In genomic region chr7:97479740-97480290, GRCh38 we compare ENCODE assay signal across 21 cellular contexts.
A peak's percentile ranks its signal among the peaks of the same experiment; 100 is the strongest.
DNase-seq lines count a peak whose midpoint lies in the region; ATAC-seq and TF ChIP-seq lines count a peak whose summit lies in the region.
"Had no signal": no experiment of that assay in that cellular context is flagged by ENCODE, and none has a peak within 500 bp of the region (broad histone marks: within the 10 kb centered on the region; RNA-seq: fewer than 3 reads in every experiment).

No MANE protein-coding gene starts in this region.

- TF ChIP-seq CTCF in neural progenitor cell (IDR thresholded peaks at IDR 0.05) (no peak), RWPE1 (conservative IDR thresholded peaks at IDR 0.05; ENCODE audit: low read depth) (no peak)

- DNase-seq in ELF-1 (ENCODE audit: low read depth, low spot score) (peak; percentile 13), NCI-H187 (lab: John Stamatoyannopoulos, UW) (peak; percentile 30 to 46), NCI-H82 treated with DMSO at 0.1 percent for 48 hours (lab: John Stamatoyannopoulos, UW; ENCODE audit: unreplicated experiment) (peak; percentile 98), neural progenitor cell (ENCODE audit: low spot score) (peak; percentile 20), erythroblast (lab: John Stamatoyannopoulos, UW) (no peak), immature natural killer cell (no peak), RWPE1 (ENCODE audit: low spot score) (no peak)
- DNase-seq: CD4-positive, alpha-beta T cell; COR-L47; DND-41; GOT3; HCEC 1CT; KG1; NCI-H1092 treated with DMSO at 0.1 percent for 48 hours; NCI-H146; NCI-H2081; PC-9; RPMI8226; SIG-M5 had no signal

- no peak overlapping the region for H2AFZ ChIP-seq in neural progenitor cell (replicated peaks)
- H2AFZ ChIP-seq: PC-9 had no signal

- TF ChIP-seq POLR2A in erythroblast (IDR thresholded peaks at IDR 0.05; ENCODE audit: low read length), result no peak

- POLR2A ChIA-PET in RWPE1 (lab: Yijun Ruan, JAX; ENCODE audit: low non-redundant PET), result no interaction called here

- no peaks in the 10 kb centered on the region for H3F3A ChIP-seq in neural progenitor cell (ENCODE audit: low read depth)

- H3K4me3 Mint-ChIP-seq in neural progenitor cell, result no peak overlapping the region
- no peak overlapping the region for H3K4me3 Mint-ChIP-seq in immature natural killer cell
- H3K4me3 Mint-ChIP-seq: CD4-positive, alpha-beta T cell had no signal

- H3K27ac ChIP-seq in neural progenitor cell, result no peak overlapping the region
- no peak overlapping the region for H3K27ac ChIP-seq in RWPE1
- H3K27ac ChIP-seq: PC-9 had no signal

- H3K4me1 Mint-ChIP-seq in neural progenitor cell, result peaks cover 12% of the 10 kb centered on the region
- H3K4me1 Mint-ChIP-seq in immature natural killer cell, result no peaks in the 10 kb centered on the region

- H3K36me3 Mint-ChIP-seq in neural progenitor cell, result no peaks in the 10 kb centered on the region
- no peaks in the 10 kb centered on the region for H3K36me3 Mint-ChIP-seq in immature natural killer cell

- no peaks in the 10 kb centered on the region for H3K27me3 ChIP-seq in neural progenitor cell

- no peaks in the 10 kb centered on the region for H3K79me2 ChIP-seq in neural progenitor cell (ENCODE audit: low read depth)

- peaks cover 14% of the 10 kb centered on the region for H3K4me1 ChIP-seq in neural progenitor cell

- no peaks in the 10 kb centered on the region for H3K36me3 ChIP-seq in neural progenitor cell

- H3K9ac ChIP-seq in neural progenitor cell, result no peak overlapping the region

- CTCF ChIA-PET in RWPE1 (lab: Yijun Ruan, JAX), result interaction anchor here (0.7 kb wide), 1 partner anchor 11 kb away, joined by 4 read pairs; no protein-coding TSS in a partner anchor

- peak overlapping the region; percentile 34 for H3K4me2 ChIP-seq in neural progenitor cell
- H3K4me2 ChIP-seq: PC-9 had no signal

- no peaks in the 10 kb centered on the region for H3K9me3 ChIP-seq in neural progenitor cell (ENCODE audit: low read depth)

- H3K27me3 Mint-ChIP-seq in neural progenitor cell (ENCODE audit: insufficient read depth, low read depth) (no peaks in the 10 kb centered on the region), immature natural killer cell (ENCODE audit: low read depth in 3 of 3) (peaks cover 0 to 4% (median 0%) of the 10 kb centered on the region in 3 donors)
- H3K27me3 Mint-ChIP-seq: CD4-positive, alpha-beta T cell had no signal

- no peak for ATAC-seq in HG03521 (IDR thresholded peaks at IDR 0.05; ENCODE audit: unreplicated experiment)
- ATAC-seq: SK-N-SH treated with all-trans-retinoic acid at 6 μM for 48 hours had no signal

- H3K27ac Mint-ChIP-seq in neural progenitor cell (no peak overlapping the region), immature natural killer cell (no peak overlapping the region)
- H3K27ac Mint-ChIP-seq: CD4-positive, alpha-beta T cell had no signal

- no peaks in the 10 kb centered on the region for H4K20me1 ChIP-seq in neural progenitor cell (ENCODE audit: low read depth)

- H3K9me3 Mint-ChIP-seq in neural progenitor cell, result no peaks in the 10 kb centered on the region
- H3K9me3 Mint-ChIP-seq in immature natural killer cell, result peaks cover 0 to 28% (median 1%) of the 10 kb centered on the region in 6 donors
- H3K9me3 Mint-ChIP-seq: CD4-positive, alpha-beta T cell had no signal

- H3K4me3 ChIP-seq in neural progenitor cell, result no peak overlapping the region
- H3K4me3 ChIP-seq: PC-9 had no signal

Comparison
In these comparisons a context has a peak if more than half of its experiments do, and no peak if none do; other contexts are left out.
1. DNase-seq: peak in ELF-1 (single experiment), NCI-H187 (2 of 2), NCI-H82 treated with DMSO at 0.1 percent for 48 hours (single experiment) and neural progenitor cell (single experiment); none in erythroblast (0 of 2), immature natural killer cell (0 of 3) and RWPE1 (single experiment).